Comparison of ENCODE assay signal across 21 cellular contexts in the genomic region with DNA sequence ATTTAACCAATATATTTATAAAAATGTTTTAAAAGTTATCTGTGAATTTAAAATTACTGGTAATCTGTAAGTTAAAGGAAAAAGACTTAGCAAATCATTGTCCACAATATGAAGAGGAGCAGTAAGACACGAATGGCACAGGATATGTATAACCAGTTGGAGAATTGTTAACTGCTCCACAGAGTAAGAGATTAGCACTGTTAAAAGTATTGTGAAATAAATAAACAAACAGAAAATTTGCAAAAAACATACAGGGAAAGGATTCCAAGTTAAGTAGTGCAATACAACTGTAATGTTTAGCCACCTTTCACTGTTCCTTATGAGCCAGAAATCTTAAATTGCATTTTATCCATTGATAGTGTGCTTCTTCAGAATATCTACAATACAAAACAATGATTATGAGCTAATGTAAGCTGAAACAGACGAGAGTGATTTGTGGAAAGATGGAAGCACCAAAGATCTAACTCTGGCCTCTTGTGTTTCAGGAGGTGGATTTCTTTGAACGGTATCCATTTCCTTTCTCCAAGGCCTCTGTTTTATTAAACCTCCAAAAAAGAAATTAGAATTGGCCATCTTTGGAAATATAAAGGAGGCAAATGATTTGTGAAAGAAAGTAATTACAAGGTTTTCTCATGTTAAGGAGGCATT.
"Had no signal": no experiment of that assay in that cellular context is flagged by ENCODE, and none has a peak within 500 bp of the region (broad histone marks: within the 10 kb centered on the region; RNA-seq: fewer than 3 reads in every experiment).

No MANE protein-coding gene starts in this region.

- H3K27me3 ChIP-seq: body of pancreas, heart right ventricle, suprapubic skin, upper lobe of left lung had no signal

- H3K4me3 ChIP-seq: body of pancreas, heart right ventricle, suprapubic skin, upper lobe of left lung had no signal

- DNase-seq: activated B cell treated with CpG ODN at 0.5 μM for 24 hours; activated CD4-positive, alpha-beta T cell treated with anti-CD3 and anti-CD28 coated beads for 48 hours; activated CD8-positive, alpha-beta T cell treated with anti-CD3 and anti-CD28 coated beads for 36 hours; activated effector memory CD4-positive, alpha-beta T cell treated with Interleukin-2 at 50 U/mL for 16 hours; activated naive CD4-positive, alpha-beta T cell treated with anti-CD3 and anti-CD28 coated beads, Interleukin-2, amount 50 U/mL, for 16 hours; activated T-cell treated with anti-CD3 and anti-CD28 coated beads, Interleukin-2, amount 50 U/mL, for 4 hours; body of pancreas; cortex of kidney; effector memory CD8-positive, alpha-beta T cell; heart right ventricle; left cardiac atrium; naive thymus-derived CD8-positive, alpha-beta T cell; posterior cingulate gyrus; right cardiac atrium; small intestine; stimulated activated CD4-positive, alpha-beta T cell treated with anti-CD3 and anti-CD28 coated beads, Interleukin-4, amount 100 ng/mL, for 4 hours; stimulated activated CD8-positive, alpha-beta memory T cell treated with anti-CD3 and anti-CD28 coated beads, Interleukin-4, amount 100 ng/mL, for 48 hours; stimulated activated naive CD4-positive, alpha-beta T cell treated with Interleukin-2 at 50 U/mL for 16 hours; upper lobe of left lung had no signal

- H3K27ac ChIP-seq: body of pancreas, heart right ventricle, suprapubic skin, upper lobe of left lung had no signal

- H3K9me3 ChIP-seq: body of pancreas, heart right ventricle, suprapubic skin, upper lobe of left lung had no signal

- ATAC-seq: activated CD8-positive, alpha-beta T cell treated with anti-CD3 and anti-CD28 coated beads for 36 hours; activated T-cell treated with anti-CD3 and anti-CD28 coated beads, Interleukin-2, amount 50 U/mL, for 4 hours; body of pancreas; effector memory CD8-positive, alpha-beta T cell; heart right ventricle; left cardiac atrium; naive thymus-derived CD8-positive, alpha-beta T cell; right cardiac atrium had no signal

- FAIRE-seq: small intestine, TTC549 had no signal

- H3K36me3 ChIP-seq: heart right ventricle, suprapubic skin, upper lobe of left lung had no signal

- H3K4me1 ChIP-seq: body of pancreas, suprapubic skin had no signal
